In genomic region chr14:85106491-85106890, GRCh38 we compare ENCODE assay signal across 26 cellular contexts.
"Had no signal": no experiment of that assay in that cellular context is flagged by ENCODE, and none has a peak within 500 bp of the region (broad histone marks: within the 10 kb centered on the region; RNA-seq: fewer than 3 reads in every experiment).

No MANE protein-coding gene starts in this region.

- H3K27me3 ChIP-seq: neural progenitor cell, ovary, right lobe of liver, sigmoid colon, stomach, thyroid gland, tibial nerve, upper lobe of left lung, vagina had no signal

- H3K9me3 ChIP-seq: ovary, psoas muscle, right lobe of liver, sigmoid colon, stomach, thoracic aorta, thyroid gland, tibial nerve, upper lobe of left lung, vagina had no signal

- DNase-seq: nephron progenitor cell; occipital lobe; ovary; posterior cingulate gyrus; psoas muscle; right cardiac atrium; right lobe of liver; sigmoid colon; small intestine; stimulated activated CD4-positive, alpha-beta T cell treated with anti-CD3 and anti-CD28 coated beads, Interleukin-15, amount 100 ng/mL, for 24 hours; stimulated activated CD4-positive, alpha-beta T cell treated with anti-CD3 and anti-CD28 coated beads, Interleukin-2, amount 100 ng/mL, for 24 hours; stimulated activated CD4-positive, alpha-beta T cell treated with anti-CD3 and anti-CD28 coated beads, Interleukin-2, amount 100 ng/mL, for 48 hours; stimulated activated CD4-positive, alpha-beta T cell treated with anti-CD3 and anti-CD28 coated beads, Interleukin-4, amount 100 ng/mL, for 24 hours; stimulated activated naive B cell treated with anti-CD40 and anti-IgM and Interleukin-4, amounts not matched to agents 10 μg/mL and 1 μg/mL and 100 μg/mL, for 72 hours; stimulated activated naive CD4-positive, alpha-beta T cell treated with Interleukin-2 at 50 U/mL for 16 hours; stomach; thyroid gland; trophoblast cell; upper lobe of left lung had no signal

- H3K4me3 ChIP-seq: neural progenitor cell, ovary, psoas muscle, right lobe of liver, sigmoid colon, stomach, thoracic aorta, thyroid gland, tibial nerve, upper lobe of left lung, vagina had no signal

- H3K4me1 ChIP-seq: neural progenitor cell, parathyroid adenoma, psoas muscle, right lobe of liver, sigmoid colon, stomach, thyroid gland, tibial nerve, upper lobe of left lung, vagina had no signal

- ATAC-seq: natural killer cell treated with Interleukin-12 subunit alpha and Interleukin-12 subunit beta and Interleukin-15 and Interleukin-18, amount 100 ng/mL, for 72 hours; psoas muscle; right cardiac atrium; right lobe of liver; stimulated activated effector memory CD8-positive, alpha-beta T cell treated with anti-CD3 and anti-CD28 coated beads, Interleukin-12 subunit alpha, Interleukin-12 subunit beta, amount 100 ng/mL, for 72 hours; stimulated activated naive B cell treated with anti-CD40 and anti-IgM and Interleukin-4, amounts not matched to agents 10 μg/mL and 1 μg/mL and 100 μg/mL, for 72 hours had no signal

- H3K79me2 ChIP-seq: parathyroid adenoma had no signal

- H3K27ac ChIP-seq: neural progenitor cell, ovary, parathyroid adenoma, psoas muscle, right lobe of liver, sigmoid colon, stomach, thoracic aorta, thyroid gland, tibial nerve, upper lobe of left lung, vagina had no signal

- H3K4me2 ChIP-seq: neural progenitor cell had no signal

- H2AFZ ChIP-seq: neural progenitor cell, parathyroid adenoma had no signal

- H3K9ac ChIP-seq: neural progenitor cell, parathyroid adenoma had no signal

- H3K36me3 ChIP-seq: neural progenitor cell, ovary, right lobe of liver, sigmoid colon, stomach, thoracic aorta, thyroid gland, tibial nerve, upper lobe of left lung, vagina had no signal
